Comparison of ENCODE assay signal across 10 cellular contexts in the genomic region with DNA sequence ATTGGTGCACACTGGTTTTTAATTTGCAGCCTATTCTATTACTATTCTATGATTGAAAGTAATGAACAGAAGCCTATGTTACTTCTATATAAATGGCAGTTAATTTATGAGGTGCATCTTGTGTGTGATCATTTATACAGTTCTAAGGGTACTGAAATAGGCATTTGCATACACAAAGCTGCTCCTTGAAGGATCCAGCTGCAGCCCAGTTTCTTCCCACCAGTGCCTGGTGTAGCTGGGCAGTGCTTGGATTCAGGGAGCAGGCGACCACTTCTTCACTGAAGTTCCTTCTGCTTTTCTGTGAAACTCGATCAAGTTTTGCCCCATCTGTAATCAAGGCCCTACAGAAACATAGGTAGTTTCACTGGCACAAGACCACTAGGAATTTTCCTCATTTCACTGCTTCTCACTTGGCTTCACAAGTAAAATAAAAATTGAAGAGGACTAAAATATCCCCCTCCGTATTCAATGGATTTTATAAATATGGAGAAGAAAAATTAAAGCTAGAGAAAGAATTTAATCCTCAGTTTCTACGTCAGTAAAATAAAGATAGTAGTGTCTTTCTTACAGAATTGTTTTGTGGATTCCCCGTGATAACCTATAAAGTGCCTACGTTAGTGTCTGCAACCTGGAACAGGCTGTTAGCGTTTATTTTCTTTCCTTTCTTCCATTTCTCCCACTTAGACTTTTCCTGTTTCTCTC. TPM values are rescaled to one million over a fixed set of nuclear protein-coding genes. Genes with fewer than 3 reads are reported as not detected.
DNase-seq lines count a peak whose midpoint lies in the region; TF ChIP-seq lines count a peak whose summit lies in the region.
"Had no signal": no experiment of that assay in that cellular context is flagged by ENCODE, and none has a peak within 500 bp of the region (broad histone marks: within the 10 kb centered on the region; RNA-seq: fewer than 3 reads in every experiment).

No MANE protein-coding gene starts in this region.

- TF ChIP-seq CTCF in Calu3 (IDR thresholded peaks at IDR 0.05; ENCODE audit: unreplicated experiment) (no peak), PC-9 (conservative IDR thresholded peaks at IDR 0.05) (no peak), neutrophil (IDR thresholded peaks at IDR 0.05) (no peak), glutamatergic neuron (IDR thresholded peaks at IDR 0.05; ENCODE audit: partially characterized antibody, unreplicated experiment) (no peak)

- peak overlapping the region; percentile 51 for H3K27ac Mint-ChIP-seq in Calu3 (ENCODE audit: unreplicated experiment)
- H3K27ac Mint-ChIP-seq in dendritic cell treated with granulocyte-macrophage colony-stimulating factor and Interleukin-4, amounts not matched to agents 40 ng/mL and 50 ng/mL, for 4 days = peak overlapping the region; percentile 83
- no peak overlapping the region for H3K27ac Mint-ChIP-seq in glutamatergic neuron (ENCODE audit: unreplicated experiment)
- H3K27ac Mint-ChIP-seq: activated CD8-positive, alpha-beta memory T cell treated with anti-CD3 and anti-CD28 coated beads, Interleukin-2, amount 10 ng/mL, durations not matched to agents 7 days and 5 days had no signal

- H3K4me3 ChIP-seq in PC-9 = peak overlapping the region; percentile 54; the same call in 1 of the 2 replicates
- peak overlapping the region in 1 of 2 experiments; percentile 54 for H3K4me3 ChIP-seq in neutrophil (ENCODE audit: low read depth in 1 of 2, low read length in 1 of 2)

- DNase-seq in Calu3 (no peak), PC-9 (peak in 1 of 2 experiments; percentile 14), NCI-H1417 treated with DMSO at 0.1 percent for 48 hours (lab: John Stamatoyannopoulos, UW) (no peak), HUDEP-2 (lab: John Stamatoyannopoulos, UW; ENCODE audit: unreplicated experiment in 76 of 76) (no peak), NCI-H1436 treated with DMSO at 0.1 percent for 48 hours (lab: John Stamatoyannopoulos, UW) (no peak), glutamatergic neuron (no peak)
- DNase-seq: activated CD8-positive, alpha-beta memory T cell treated with anti-CD3 and anti-CD28 coated beads, Interleukin-2, amount 10 ng/mL, durations not matched to agents 7 days and 5 days; NCI-H187 had no signal

- BruUV-seq in Calu3 (replicated peaks; lab: Mats Ljungman, UMichigan) = no TSS peak
- BruUV-seq in PC-9 (replicated peaks; lab: Mats Ljungman, UMichigan) = no TSS peak

- H3K27ac ChIP-seq in PC-9 = peak overlapping the region; percentile 99
- peak overlapping the region; percentile 95 for H3K27ac ChIP-seq in neutrophil

- H3K4me1 ChIP-seq in PC-9 (replicated peaks; ENCODE audit: insufficient read depth) (peaks cover 49% of the 10 kb centered on the region), neutrophil (ENCODE audit: control insufficient read depth in 1 of 2, insufficient read depth in 1 of 2, low read depth in 1 of 2, low read length in 1 of 2) (peaks cover 86 to 90% of the 10 kb centered on the region in 2 experiments)

- H3K79me2 ChIP-seq in PC-9 (ENCODE audit: low read depth) = peaks cover 21% of the 10 kb centered on the region; the same call in 1 of the 2 replicates

- H3F3A ChIP-seq in PC-9 (ENCODE audit: insufficient read depth, low read depth) = peaks cover 25% of the 10 kb centered on the region

- H3K36me3 ChIP-seq in PC-9 (ENCODE audit: low read depth) (no peaks in the 10 kb centered on the region), neutrophil (peaks cover 21% of the 10 kb centered on the region)

- peak overlapping the region; percentile 74 for H3K4me2 ChIP-seq in PC-9

- H3K9me2 ChIP-seq in PC-9 (ENCODE audit: insufficient read depth) = no peaks in the 10 kb centered on the region

- CTCF ChIA-PET in Calu3 (lab: Charles Lee) = interaction anchor here (0.5 to 1.3 kb wide), 5 partner anchors 20 to 690 kb away, joined by 3 to 5 read pairs (median 3); no protein-coding TSS in a partner anchor
- CTCF ChIA-PET in PC-9 (lab: Charles Lee) = interaction anchor here (0.7 to 1.3 kb wide), 5 partner anchors 23 to 232 kb away, joined by 3 to 6 read pairs (median 4); no protein-coding TSS in a partner anchor

- H3K27me3 Mint-ChIP-seq in Calu3 (ENCODE audit: unreplicated experiment) (no peaks in the 10 kb centered on the region), glutamatergic neuron (ENCODE audit: unreplicated experiment) (peaks cover 3% of the 10 kb centered on the region)
- H3K27me3 Mint-ChIP-seq in dendritic cell treated with granulocyte-macrophage colony-stimulating factor and Interleukin-4, amounts not matched to agents 40 ng/mL and 50 ng/mL, for 4 days = no peaks in the 10 kb centered on the region

- POLR2A ChIA-PET in PC-9 (lab: Charles Lee; ENCODE audit: unreplicated experiment) = interaction anchor here (0.5 to 0.8 kb wide), 4 partner anchors 45 to 232 kb away, joined by 4 to 5 read pairs (median 4); no protein-coding TSS in a partner anchor

- H2AFZ ChIP-seq in PC-9 = peak overlapping the region; percentile 13; the same call in 1 of the 2 replicates

- H3K4me3 Mint-ChIP-seq in Calu3 (ENCODE audit: low read depth, unreplicated experiment) (peak overlapping the region; percentile 13), glutamatergic neuron (ENCODE audit: unreplicated experiment) (no peak overlapping the region)
- peak overlapping the region; percentile 58 for H3K4me3 Mint-ChIP-seq in dendritic cell treated with granulocyte-macrophage colony-stimulating factor and Interleukin-4, amounts not matched to agents 40 ng/mL and 50 ng/mL, for 4 days
- H3K4me3 Mint-ChIP-seq: activated CD8-positive, alpha-beta memory T cell treated with anti-CD3 and anti-CD28 coated beads, Interleukin-2, amount 10 ng/mL, durations not matched to agents 7 days and 5 days had no signal

- H3K4me1 Mint-ChIP-seq in Calu3 (ENCODE audit: low read depth, unreplicated experiment) = peaks cover 40% of the 10 kb centered on the region
- peaks cover 75% of the 10 kb centered on the region for H3K4me1 Mint-ChIP-seq in dendritic cell treated with granulocyte-macrophage colony-stimulating factor and Interleukin-4, amounts not matched to agents 40 ng/mL and 50 ng/mL, for 4 days (ENCODE audit: low read depth)
- peaks cover 7% of the 10 kb centered on the region for H3K4me1 Mint-ChIP-seq in glutamatergic neuron (ENCODE audit: low read depth, unreplicated experiment)

- no peaks in the 10 kb centered on the region for H4K20me1 ChIP-seq in PC-9 (ENCODE audit: insufficient read depth)

- H3K36me3 Mint-ChIP-seq in Calu3 (ENCODE audit: insufficient read depth, unreplicated experiment) (peaks cover 36% of the 10 kb centered on the region), glutamatergic neuron (ENCODE audit: unreplicated experiment) (no peaks in the 10 kb centered on the region)
- peaks cover 20% of the 10 kb centered on the region for H3K36me3 Mint-ChIP-seq in dendritic cell treated with granulocyte-macrophage colony-stimulating factor and Interleukin-4, amounts not matched to agents 40 ng/mL and 50 ng/mL, for 4 days (ENCODE audit: low read depth)

- H3K27me3 ChIP-seq in PC-9 (ENCODE audit: insufficient read depth, low read depth) (no peaks in the 10 kb centered on the region), neutrophil (no peaks in the 10 kb centered on the region)

- H3K9me3 ChIP-seq in PC-9 (ENCODE audit: insufficient read depth, low read depth) (no peaks in the 10 kb centered on the region), neutrophil (no peaks in the 10 kb centered on the region)

- H3K9me3 Mint-ChIP-seq in Calu3 (ENCODE audit: low read depth, unreplicated experiment) (no peaks in the 10 kb centered on the region), glutamatergic neuron (ENCODE audit: unreplicated experiment) (peaks cover 9% of the 10 kb centered on the region)
- no peaks in the 10 kb centered on the region for H3K9me3 Mint-ChIP-seq in dendritic cell treated with granulocyte-macrophage colony-stimulating factor and Interleukin-4, amounts not matched to agents 40 ng/mL and 50 ng/mL, for 4 days

- intact Hi-C loops in Calu3 (cut with micrococcal nuclease; ENCODE audit: unreplicated experiment) = loop anchor here (5.0 kb wide), 1 partner anchor 48 kb away; no protein-coding TSS in a partner anchor
- intact Hi-C loops in PC-9 (cut with micrococcal nuclease; ENCODE audit: unreplicated experiment) = loop anchor here (1.0 to 5.0 kb wide), 5 partner anchors 23 to 433 kb away; no protein-coding TSS in a partner anchor
- intact Hi-C loops in dendritic cell treated with granulocyte-macrophage colony-stimulating factor and Interleukin-4, amounts not matched to agents 40 ng/mL and 50 ng/mL, for 4 days (cut with micrococcal nuclease) = loop anchor here (5.0 kb wide), 3 partner anchors 43 to 357 kb away; a partner anchor contains a TSS

RNA-seq across cellular contexts. Expression of a gene that starts 1.7 kb away (rescaled TPM):
- total RNA-seq in Calu3 (2022) = 15.7 and 15.9 TPM in 2 replicates
- 13.3 and 15.0 TPM in 2 replicates for total RNA-seq in PC-9 (2021)
- 7.6 TPM for total RNA-seq in glutamatergic neuron (ENCODE audit: unreplicated experiment)
